21 cellular contexts compared by ENCODE assay signal in genomic region chr2:109133746-109134145, GRCh38.
"Had no signal": no experiment of that assay in that cellular context is flagged by ENCODE, and none has a peak within 500 bp of the region (broad histone marks: within the 10 kb centered on the region; RNA-seq: fewer than 3 reads in every experiment).

No MANE protein-coding gene starts in this region.

- H3K27ac ChIP-seq: coronary artery, hepatocyte, neutrophil, ovary, right atrium auricular region, sigmoid colon had no signal

- H3K27ac Mint-ChIP-seq: endodermal cell, nephron progenitor cell, type B pancreatic cell had no signal

- ATAC-seq: left colon; left ventricle myocardium superior; naive thymus-derived CD4-positive, alpha-beta T cell had no signal

- H3K36me3 ChIP-seq: neutrophil, ovary, right atrium auricular region, sigmoid colon had no signal

- H3K4me3 ChIP-seq: coronary artery, hepatocyte, lung, ovary, right atrium auricular region, sigmoid colon had no signal

- H3K9me3 ChIP-seq: neutrophil, ovary, right atrium auricular region, sigmoid colon had no signal

- DNase-seq: effector CD4-positive, alpha-beta T cell; endodermal cell; erythroblast; foreskin melanocyte; left colon; left ventricle myocardium superior; mesenchymal stem cell; midbrain; naive thymus-derived CD4-positive, alpha-beta T cell; nephron progenitor cell; ovary; sigmoid colon; small intestine; stimulated activated CD4-positive, alpha-beta T cell treated with anti-CD3 and anti-CD28 coated beads, Interleukin-12 subunit alpha, Interleukin-12 subunit beta, amount 100 ng/mL, for 4 hours; stimulated activated naive CD4-positive, alpha-beta T cell treated with Interleukin-2 at 50 U/mL for 16 hours had no signal

- H3K9me3 Mint-ChIP-seq: endodermal cell; naive thymus-derived CD4-positive, alpha-beta T cell; nephron progenitor cell; type B pancreatic cell had no signal

- H3K4me3 Mint-ChIP-seq: endodermal cell, nephron progenitor cell, type B pancreatic cell had no signal

- H3K27me3 ChIP-seq: ovary, right atrium auricular region, sigmoid colon had no signal

- H3K36me3 Mint-ChIP-seq: naive thymus-derived CD4-positive, alpha-beta T cell; type B pancreatic cell had no signal
